Comparison of ENCODE assay signal across 19 cellular contexts in the genomic region with DNA sequence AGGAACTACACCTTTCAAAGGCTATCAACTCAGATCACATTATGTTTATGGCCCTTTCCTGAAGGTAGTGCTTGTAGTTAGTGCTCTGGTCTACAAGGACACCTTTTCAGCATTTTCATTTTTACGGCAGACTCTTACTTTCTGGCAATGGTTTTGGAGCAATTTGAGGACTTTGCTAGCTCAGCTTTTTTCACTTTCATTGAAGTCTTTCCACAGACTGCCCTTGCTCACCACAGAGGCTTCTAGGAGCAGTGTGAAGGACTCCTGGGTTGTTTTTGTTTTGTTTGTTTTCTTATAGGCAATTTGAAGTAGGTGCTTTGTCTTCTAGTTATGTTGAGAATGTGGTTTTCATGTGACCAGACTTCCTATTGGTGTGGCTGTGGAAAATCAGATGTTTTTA.
"Had no signal": no experiment of that assay in that cellular context is flagged by ENCODE, and none has a peak within 500 bp of the region (broad histone marks: within the 10 kb centered on the region; RNA-seq: fewer than 3 reads in every experiment).

No MANE protein-coding gene starts in this region.

- H3K36me3 ChIP-seq: neural progenitor cell, pancreas had no signal

- H2AFZ ChIP-seq: neural progenitor cell had no signal

- H3K36me3 Mint-ChIP-seq: neural progenitor cell had no signal

- H3K4me1 ChIP-seq: neural progenitor cell, pancreas had no signal

- H3K9me3 Mint-ChIP-seq: endodermal cell; natural killer cell treated with Interleukin-12 subunit alpha and Interleukin-12 subunit beta and Interleukin-15 and Interleukin-18, amount 100 ng/mL, for 72 hours; neural progenitor cell had no signal

- ATAC-seq: left colon; left ventricle myocardium superior; natural killer cell treated with Interleukin-12 subunit alpha and Interleukin-12 subunit beta and Interleukin-15 and Interleukin-18, amount 100 ng/mL, for 72 hours; pancreas; right cardiac atrium had no signal

- H3K4me1 Mint-ChIP-seq: endodermal cell, neural progenitor cell had no signal

- H3K9ac ChIP-seq: neural progenitor cell had no signal

- H3K9me3 ChIP-seq: pancreas had no signal

- H3K4me2 ChIP-seq: neural progenitor cell, smooth muscle cell had no signal

- H3K4me3 Mint-ChIP-seq: endodermal cell; natural killer cell treated with Interleukin-12 subunit alpha and Interleukin-12 subunit beta and Interleukin-15 and Interleukin-18, amount 100 ng/mL, for 72 hours; neural progenitor cell had no signal

- H3K27ac ChIP-seq: neural progenitor cell, pancreas had no signal

- FAIRE-seq: pancreas had no signal

- DNase-seq: effector CD4-positive, alpha-beta T cell; endodermal cell; foreskin melanocyte; head of caudate nucleus; hippocampal formation; left colon; left ventricle myocardium superior; mesenchymal stem cell; midbrain; occipital lobe; pancreas; right cardiac atrium; stimulated activated CD4-positive, alpha-beta T cell treated with anti-CD3 and anti-CD28 coated beads, Interleukin-2, amount 100 ng/mL, for 48 hours; stimulated activated naive CD4-positive, alpha-beta T cell treated with Interleukin-2 at 50 U/mL for 16 hours had no signal

- H3K27me3 ChIP-seq: neural progenitor cell, pancreas had no signal

- H3K4me3 ChIP-seq: lung, neural progenitor cell, pancreas, smooth muscle cell had no signal

- H3K27ac Mint-ChIP-seq: endodermal cell; natural killer cell treated with Interleukin-12 subunit alpha and Interleukin-12 subunit beta and Interleukin-15 and Interleukin-18, amount 100 ng/mL, for 72 hours; neural progenitor cell; progenitor cell of endocrine pancreas had no signal

- H3K27me3 Mint-ChIP-seq: natural killer cell treated with Interleukin-12 subunit alpha and Interleukin-12 subunit beta and Interleukin-15 and Interleukin-18, amount 100 ng/mL, for 72 hours; progenitor cell of endocrine pancreas had no signal
